ENCODE assay signal across 8 cellular contexts in genomic region chr13:48303331-48304131, GRCh38. TPM values are rescaled to one million over a fixed set of nuclear protein-coding genes. Genes with fewer than 3 reads are reported as not detected.
A peak's percentile ranks its signal among the peaks of the same experiment; 100 is the strongest.
DNase-seq lines count a peak whose midpoint lies in the region; ATAC-seq and TF ChIP-seq lines count a peak whose summit lies in the region.

RB1 (plus strand) TSS chr13:48303751; CDS start chr13:48303913, 162 bp downstream.

- H3K4me3 Mint-ChIP-seq in CD8-positive, alpha-beta T cell = peak within 1 kb of the TSS; percentile 98

- H3K9me3 Mint-ChIP-seq in CD8-positive, alpha-beta T cell = no peaks in the 10 kb centered on the region

- H3K4me3 ChIP-seq in CD8-positive, alpha-beta T cell (ENCODE audit: low read depth, low read length) = peak within 1 kb of the TSS; percentile 83
- peak within 1 kb of the TSS; percentile 84 for H3K4me3 ChIP-seq in HL-60 (replicated peaks; ENCODE audit: insufficient read depth, low read length)
- H3K4me3 ChIP-seq in effector memory CD4-positive, alpha-beta T cell (ENCODE audit: insufficient read depth, low read depth, low read length, poor library complexity, severe bottlenecking) = peak within 1 kb of the TSS; percentile 85

- POLR2A ChIA-PET in CD8-positive, alpha-beta T cell (lab: Charles Lee) = interaction anchor here (0.6 to 1.3 kb wide), 6 partner anchors 13 to 199 kb away, joined by 3 to 5 read pairs (median 3); no protein-coding TSS in a partner anchor

- no peaks in the 10 kb centered on the region for H3K9me3 ChIP-seq in CD8-positive, alpha-beta T cell (ENCODE audit: low read length)
- H3K9me3 ChIP-seq in effector memory CD4-positive, alpha-beta T cell (ENCODE audit: control insufficient read depth, low read length) = no peaks in the 10 kb centered on the region

- peaks cover 22% of the 10 kb centered on the region for H3K36me3 Mint-ChIP-seq in CD8-positive, alpha-beta T cell

- TF ChIP-seq CTCF in CD8-positive, alpha-beta T cell (IDR thresholded peaks at IDR 0.05) = no peak
- no peak for TF ChIP-seq CTCF in HL-60 (IDR thresholded peaks at IDR 0.05; ENCODE audit: insufficient read depth, low read length)

- peaks cover 39% of the 10 kb centered on the region for H3K4me1 Mint-ChIP-seq in CD8-positive, alpha-beta T cell (ENCODE audit: low read depth)

- intact Hi-C loops in CD8-positive, alpha-beta T cell (cut with DNase I, micrococcal nuclease) = loop anchor here (1.0 to 10.0 kb wide), 20 partner anchors 15 to 1506 kb away; partner anchors contain the start of genes FNDC3A (in 2 of the 2), ITM2B (in 2 of the 2), CDADC1 (in 1 of the 2) and ESD (in 1 of the 2)

- DNase-seq in CD8-positive, alpha-beta T cell = peak; percentile 81 to 93 (median 89)
- peak; percentile 81 to 93 for DNase-seq in HL-60 (ENCODE audit: low read depth in 1 of 2, low spot score in 1 of 2)
- peak; percentile 84 for DNase-seq in NK-92 treated with Interleukin-12 subunit alpha and Interleukin-12 subunit beta, amount 100 ng/mL, for 24 hours (lab: John Stamatoyannopoulos, UW)
- peak; percentile 74 to 81 for DNase-seq in activated CD8-positive, alpha-beta memory T cell treated with anti-CD3 and anti-CD28 coated beads for 4 hours (ENCODE audit: low read depth in 2 of 2)
- peak; percentile 87 to 89 (median 89) for DNase-seq in effector memory CD4-positive, alpha-beta T cell
- peak; percentile 90 for DNase-seq in medulla oblongata (ENCODE audit: extremely low spot score)
- peak; percentile 82 to 86 (median 83) for DNase-seq in stimulated activated CD4-positive, alpha-beta T cell treated with anti-CD3 and anti-CD28 coated beads, TNF-alpha, amount 100 ng/mL, for 48 hours (ENCODE audit: low read depth in 3 of 3)

- no peaks in the 10 kb centered on the region for H3K27me3 Mint-ChIP-seq in CD8-positive, alpha-beta T cell (ENCODE audit: low read depth)

- ATAC-seq in CD8-positive, alpha-beta T cell = peak; percentile 79
- peak; percentile 72 for ATAC-seq in GM19463 (IDR thresholded peaks at IDR 0.05; ENCODE audit: unreplicated experiment)

- CTCF ChIA-PET in CD8-positive, alpha-beta T cell (lab: Charles Lee) = interaction anchor here (0.6 to 2.1 kb wide), 4 partner anchors 176 to 277 kb away, joined by 3 to 5 read pairs (median 3); partner anchors contain the start of gene MED4

- H3K36me3 ChIP-seq in CD8-positive, alpha-beta T cell (ENCODE audit: insufficient read depth, low read length) = no peaks in the 10 kb centered on the region
- no peaks in the 10 kb centered on the region for H3K36me3 ChIP-seq in effector memory CD4-positive, alpha-beta T cell (ENCODE audit: control insufficient read depth, insufficient read depth, low read length)

- H3K27ac Mint-ChIP-seq in CD8-positive, alpha-beta T cell = peak within 1 kb of the TSS; percentile 97

- peak within 1 kb of the TSS; percentile 97 for H3K27ac ChIP-seq in CD8-positive, alpha-beta T cell (ENCODE audit: low read depth, low read length)
- H3K27ac ChIP-seq in HL-60 (replicated peaks) = peak within 1 kb of the TSS; percentile 96
- H3K27ac ChIP-seq in effector memory CD4-positive, alpha-beta T cell (ENCODE audit: insufficient read depth, low read length, poor library complexity, severe bottlenecking) = peak within 1 kb of the TSS; percentile 99

- H3K27me3 ChIP-seq in CD8-positive, alpha-beta T cell (ENCODE audit: insufficient read depth, low read length) = no peaks in the 10 kb centered on the region
- no peaks in the 10 kb centered on the region for H3K27me3 ChIP-seq in HL-60 (ENCODE audit: insufficient read depth, poor library complexity, severe bottlenecking)
- H3K27me3 ChIP-seq in effector memory CD4-positive, alpha-beta T cell (replicated peaks; ENCODE audit: control insufficient read depth, insufficient read depth, low read length, poor library complexity, severe bottlenecking) = no peaks in the 10 kb centered on the region

- peaks cover 17% of the 10 kb centered on the region for H3K4me1 ChIP-seq in CD8-positive, alpha-beta T cell (ENCODE audit: insufficient read depth, low read length)
- peaks cover 13% of the 10 kb centered on the region for H3K4me1 ChIP-seq in effector memory CD4-positive, alpha-beta T cell (ENCODE audit: control insufficient read depth, insufficient read depth, low read length, poor library complexity, severe bottlenecking)

RNA-seq across cellular contexts. Expression of gene RB1, which starts in this region (rescaled TPM):
- 10 to 100 TPM; 11.5 to 12.5 TPM for total RNA-seq in CD8-positive, alpha-beta T cell

Comparison
In these comparisons a context has a peak if more than half of its experiments do, and no peak if none do; other contexts are left out.
1. Peak in every context shown above with its lines: DNase-seq, ATAC-seq, H3K4me3 ChIP-seq and H3K27ac ChIP-seq.